In genomic region chr11:124799384-124800225, GRCh38 we compare ENCODE assay signal across 1 cellular context.
TF ChIP-seq lines count a peak whose summit lies in the region.

No MANE protein-coding gene starts in this region.

TF ChIP-seq in HepG2, 621 proteins besides CTCF, POLR2A, EP300 and RAD21 (continued from another document):
- TF ChIP-seq SAP130 (CRISPR knock-in tag; IDR thresholded peaks at IDR 0.05; ENCODE audit: low read depth): peak; percentile 55; the same call in 1 of the 2 replicates
- TF ChIP-seq REL (CRISPR knock-in tag; conservative IDR thresholded peaks at IDR 0.05): 0 out of 2 replicates have a peak, but pooled peaks have one; percentile 21
- no peak for TF ChIP-seq AHDC1 (CRISPR knock-in tag; IDR thresholded peaks at IDR 0.05; ENCODE audit: borderline replicate concordance)
- no peak for TF ChIP-seq ZNF33A (CRISPR knock-in tag; IDR thresholded peaks at IDR 0.05; ENCODE audit: borderline replicate concordance)
- TF ChIP-seq ZNF598 (CRISPR knock-in tag; IDR thresholded peaks at IDR 0.05; ENCODE audit: borderline replicate concordance): no peak
- no peak for TF ChIP-seq SMAD1 (CRISPR knock-in tag; IDR thresholded peaks at IDR 0.05; ENCODE audit: borderline replicate concordance, low read depth)
- no peak for TF ChIP-seq RBM39 (IDR thresholded peaks at IDR 0.05; ENCODE audit: low read depth, low read length, poor library complexity, severe bottlenecking)
- no peak for TF ChIP-seq ZBED4 (CRISPR knock-in tag; IDR thresholded peaks at IDR 0.05; ENCODE audit: borderline replicate concordance)
- no peak for TF ChIP-seq TBL1XR1 (IDR thresholded peaks at IDR 0.05; ENCODE audit: borderline replicate concordance, low read length, partially characterized antibody)
- TF ChIP-seq SIX1 (CRISPR knock-in tag; IDR thresholded peaks at IDR 0.05; ENCODE audit: borderline replicate concordance): no peak
- 0 out of 2 replicates have a peak, but pooled peaks have one; percentile 57 for TF ChIP-seq CCDC6 (CRISPR knock-in tag; IDR thresholded peaks at IDR 0.05)
- no peak for TF ChIP-seq HMG20A (CRISPR knock-in tag; IDR thresholded peaks at IDR 0.05; ENCODE audit: borderline replicate concordance)
- TF ChIP-seq POGK (CRISPR knock-in tag; conservative IDR thresholded peaks at IDR 0.05): 0 out of 2 replicates have a peak, but pooled peaks have one; percentile 33
- 0 out of 2 replicates have a peak, but pooled peaks have one; percentile 18 for TF ChIP-seq CSRNP2 (CRISPR knock-in tag; conservative IDR thresholded peaks at IDR 0.05; ENCODE audit: low read depth)
- no peak for TF ChIP-seq ZNF776 (CRISPR knock-in tag; IDR thresholded peaks at IDR 0.05)
- TF ChIP-seq ZNF124 (CRISPR knock-in tag; IDR thresholded peaks at IDR 0.05): no peak
- no peak for TF ChIP-seq CHCHD3 (CRISPR knock-in tag; IDR thresholded peaks at IDR 0.05)
- TF ChIP-seq GLI4 (CRISPR knock-in tag; IDR thresholded peaks at IDR 0.05; ENCODE audit: borderline replicate concordance): 0 out of 2 replicates have a peak, but pooled peaks have one; percentile 49
- no peak for TF ChIP-seq ZNF780A (CRISPR knock-in tag; IDR thresholded peaks at IDR 0.05)
- TF ChIP-seq ZNF672 (CRISPR knock-in tag; IDR thresholded peaks at IDR 0.05): 0 out of 2 replicates have a peak, but pooled peaks have one; percentile 1
- TF ChIP-seq NPAS2 (CRISPR knock-in tag; IDR thresholded peaks at IDR 0.05; ENCODE audit: borderline replicate concordance): no peak
- no peak for TF ChIP-seq ZNF704 (CRISPR knock-in tag; IDR thresholded peaks at IDR 0.05; ENCODE audit: borderline replicate concordance)
- no peak for TF ChIP-seq SKIL (CRISPR knock-in tag; IDR thresholded peaks at IDR 0.05; ENCODE audit: borderline replicate concordance)
- no peak for TF ChIP-seq SOX13 (IDR thresholded peaks at IDR 0.05)
- 0 out of 4 replicates have a peak, but pooled peaks of 1 of the 2 experiments have one; percentile 25 for TF ChIP-seq SOX13 (CRISPR knock-in tag; conservative IDR thresholded peaks at IDR 0.05 in 1 of 2, IDR thresholded peaks at IDR 0.05 in 1 of 2)
- peak; percentile 65; the same call in 1 of the 2 replicates for TF ChIP-seq ZNF773 (CRISPR knock-in tag; IDR thresholded peaks at IDR 0.05; ENCODE audit: borderline replicate concordance)
- TF ChIP-seq HOXA5 (CRISPR knock-in tag; IDR thresholded peaks at IDR 0.05): peak; percentile 10; the same call in 1 of the 2 replicates
- TF ChIP-seq NCOR1 (IDR thresholded peaks at IDR 0.05; ENCODE audit: borderline replicate concordance, low read length): no peak
- peak; percentile 89 for TF ChIP-seq ZNF800 (CRISPR knock-in tag; IDR thresholded peaks at IDR 0.05)
- no peak for TF ChIP-seq ZNF883 (CRISPR knock-in tag; IDR thresholded peaks at IDR 0.05; ENCODE audit: not compliant biosample characterization)
